In the genomic region with DNA sequence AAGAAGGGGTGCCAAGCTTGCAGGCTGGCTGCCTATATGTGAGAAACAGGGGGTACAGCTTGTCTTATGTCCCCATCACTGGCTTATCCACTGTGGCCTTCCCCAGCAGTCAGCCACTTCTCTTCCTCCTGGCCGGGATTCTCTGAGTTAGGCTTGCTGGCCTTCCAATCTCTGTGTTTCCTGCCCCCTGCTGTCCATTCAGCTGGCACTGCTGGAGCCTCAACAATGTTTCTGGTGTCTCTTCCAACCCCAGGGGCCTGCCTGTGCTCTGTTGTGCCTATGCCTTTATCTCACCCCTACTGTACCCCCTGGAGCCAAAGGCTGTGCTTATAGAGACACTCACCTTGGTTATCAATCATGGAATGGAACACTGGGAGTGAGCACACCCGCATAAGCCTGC, we compare ENCODE assay signal across 8 cellular contexts. TPM values are rescaled to one million over a fixed set of nuclear protein-coding genes. Genes with fewer than 3 reads are reported as not detected.
DNase-seq lines count a peak whose midpoint lies in the region; ATAC-seq and TF ChIP-seq lines count a peak whose summit lies in the region.

No MANE protein-coding gene starts in this region.

- H3K27ac ChIP-seq in Panc1 (ENCODE audit: low read length), result no peak overlapping the region

- peaks cover 19% of the 10 kb centered on the region for H3K9me3 Mint-ChIP-seq in activated CD4-positive, alpha-beta memory T cell treated with anti-CD3 and anti-CD28 coated beads for 36 hours
- no peaks in the 10 kb centered on the region for H3K9me3 Mint-ChIP-seq in activated CD4-positive, alpha-beta memory T cell treated with anti-CD3 and anti-CD28 coated beads, Interleukin-2, amount 10 ng/mL, durations not matched to agents 7 days and 5 days

- in situ Hi-C loops in Panc1 (cut with HindIII; ENCODE audit: low pct_unique_long_range_greater_than_20kb, low sequenced_read_pairs), result no loop called here

- H3K4me3 ChIP-seq in Panc1 (ENCODE audit: low read depth in 2 of 2, low read length in 2 of 2), result no peak overlapping the region
- H3K4me3 ChIP-seq in fibroblast of pulmonary artery (replicated peaks; ENCODE audit: low read depth, low read length), result no peak overlapping the region

- H3K36me3 Mint-ChIP-seq in activated CD4-positive, alpha-beta memory T cell treated with anti-CD3 and anti-CD28 coated beads for 36 hours, result peaks cover 2% of the 10 kb centered on the region
- no peaks in the 10 kb centered on the region for H3K36me3 Mint-ChIP-seq in activated CD4-positive, alpha-beta memory T cell treated with anti-CD3 and anti-CD28 coated beads, Interleukin-2, amount 10 ng/mL, durations not matched to agents 7 days and 5 days (ENCODE audit: low read depth)

- no peaks in the 10 kb centered on the region for H3K36me3 ChIP-seq in Panc1 (ENCODE audit: control insufficient read depth, insufficient read depth, low read length)

- H3K27ac Mint-ChIP-seq in activated CD4-positive, alpha-beta memory T cell treated with anti-CD3 and anti-CD28 coated beads for 36 hours, result no peak overlapping the region
- no peak overlapping the region for H3K27ac Mint-ChIP-seq in activated CD4-positive, alpha-beta memory T cell treated with anti-CD3 and anti-CD28 coated beads, Interleukin-2, amount 10 ng/mL, durations not matched to agents 7 days and 5 days

- intact Hi-C loops in activated CD4-positive, alpha-beta memory T cell treated with anti-CD3 and anti-CD28 coated beads for 36 hours (cut with micrococcal nuclease), result loop anchor here (1.0 kb wide), 1 partner anchor 141 kb away; no protein-coding TSS in a partner anchor
- intact Hi-C loops in Panc1 (cut with micrococcal nuclease; ENCODE audit: unreplicated experiment), result no loop called here
- intact Hi-C loops in posterior cingulate gyrus (cut with DNase I), result loop anchor here (5.0 kb wide), 2 partner anchors 42 to 77 kb away; partner anchors contain the start of gene AMOTL2

- no peaks in the 10 kb centered on the region for H3K9me3 ChIP-seq in Panc1 (ENCODE audit: control insufficient read depth, insufficient read depth, low read depth, low read length)

- peaks cover 16% of the 10 kb centered on the region for H3K27me3 Mint-ChIP-seq in activated CD4-positive, alpha-beta memory T cell treated with anti-CD3 and anti-CD28 coated beads for 36 hours
- H3K27me3 Mint-ChIP-seq in activated CD4-positive, alpha-beta memory T cell treated with anti-CD3 and anti-CD28 coated beads, Interleukin-2, amount 10 ng/mL, durations not matched to agents 7 days and 5 days, result peaks cover 16% of the 10 kb centered on the region

- TF ChIP-seq CTCF in Panc1 (IDR thresholded peaks at IDR 0.05), result peak; percentile 53
- peak; percentile 64 for TF ChIP-seq CTCF in fibroblast of pulmonary artery (IDR thresholded peaks at IDR 0.05; ENCODE audit: low read length, missing control alignments)

- POLR2A ChIA-PET in activated CD4-positive, alpha-beta memory T cell treated with anti-CD3 and anti-CD28 coated beads for 36 hours (lab: Charles Lee), result no interaction called here
- POLR2A ChIA-PET in activated CD4-positive, alpha-beta memory T cell treated with anti-CD3 and anti-CD28 coated beads, Interleukin-2, amount 10 ng/mL, durations not matched to agents 7 days and 5 days (lab: Charles Lee), result no interaction called here
- POLR2A ChIA-PET in Panc1 (lab: Charles Lee), result no interaction called here

- peak; percentile 14 for DNase-seq in activated CD4-positive, alpha-beta memory T cell treated with anti-CD3 and anti-CD28 coated beads for 36 hours
- no peak for DNase-seq in activated CD4-positive, alpha-beta memory T cell treated with anti-CD3 and anti-CD28 coated beads, Interleukin-2, amount 10 ng/mL, durations not matched to agents 7 days and 5 days
- no peak for DNase-seq in Panc1 (ENCODE audit: low read depth, low spot score)
- DNase-seq in fibroblast of pulmonary artery (ENCODE audit: low read depth), result peak; percentile 68
- DNase-seq in posterior cingulate gyrus, result peak in 7 of 10 donors; percentile 44 to 94 (median 69)
- DNase-seq in GF-D8 (lab: John Stamatoyannopoulos, UW), result no peak
- no peak for DNase-seq in central memory CD4-positive, alpha-beta T cell
- DNase-seq in NCI-H128 (lab: John Stamatoyannopoulos, UW; ENCODE audit: unreplicated experiment), result no peak

- ATAC-seq in Panc1, result peak; percentile 71; the same call in 1 of the 2 replicates

- H3K4me1 Mint-ChIP-seq in activated CD4-positive, alpha-beta memory T cell treated with anti-CD3 and anti-CD28 coated beads for 36 hours (ENCODE audit: low read depth), result no peaks in the 10 kb centered on the region
- no peaks in the 10 kb centered on the region for H3K4me1 Mint-ChIP-seq in activated CD4-positive, alpha-beta memory T cell treated with anti-CD3 and anti-CD28 coated beads, Interleukin-2, amount 10 ng/mL, durations not matched to agents 7 days and 5 days

- BruUV-seq in Panc1 (replicated peaks; lab: Mats Ljungman, UMichigan), result no TSS peak

- H3K27me3 ChIP-seq in Panc1 (ENCODE audit: control insufficient read depth, insufficient read depth, low read length), result no peaks in the 10 kb centered on the region

- peaks cover 3% of the 10 kb centered on the region; the same call in 1 of the 2 replicates for H3K4me1 ChIP-seq in Panc1 (ENCODE audit: control insufficient read depth, insufficient read depth, low read length)

- no peak overlapping the region for H3K4me3 Mint-ChIP-seq in activated CD4-positive, alpha-beta memory T cell treated with anti-CD3 and anti-CD28 coated beads for 36 hours
- H3K4me3 Mint-ChIP-seq in activated CD4-positive, alpha-beta memory T cell treated with anti-CD3 and anti-CD28 coated beads, Interleukin-2, amount 10 ng/mL, durations not matched to agents 7 days and 5 days, result no peak overlapping the region

- CTCF ChIA-PET in activated CD4-positive, alpha-beta memory T cell treated with anti-CD3 and anti-CD28 coated beads for 36 hours (lab: Charles Lee), result interaction anchor here (0.8 to 1.7 kb wide), 6 partner anchors 24 to 251 kb away, joined by 3 to 7 read pairs (median 4); no protein-coding TSS in a partner anchor
- CTCF ChIA-PET in activated CD4-positive, alpha-beta memory T cell treated with anti-CD3 and anti-CD28 coated beads, Interleukin-2, amount 10 ng/mL, durations not matched to agents 7 days and 5 days (lab: Charles Lee), result no interaction called here
- CTCF ChIA-PET in Panc1 (lab: Charles Lee), result interaction anchor here (0.8 to 1.1 kb wide), 2 partner anchors 44 to 142 kb away, joined by 3 read pairs; no protein-coding TSS in a partner anchor

RNA-seq across cellular contexts. Expression of gene ANAPC13, which starts 36.5 kb away (rescaled TPM):
- 10 to 100 TPM; 30.1 to 33.1 TPM for total RNA-seq in activated CD4-positive, alpha-beta memory T cell treated with anti-CD3 and anti-CD28 coated beads for 36 hours
- total RNA-seq in activated CD4-positive, alpha-beta memory T cell treated with anti-CD3 and anti-CD28 coated beads, Interleukin-2, amount 10 ng/mL, durations not matched to agents 7 days and 5 days, result 10 to 100 TPM; 27.3 to 27.4 TPM
- total RNA-seq in Panc1 (2021; ENCODE audit: unreplicated experiment), result 68.8 TPM
- 51.3 TPM for polyA plus RNA-seq in Panc1 (2012; ENCODE audit: insufficient read length)

RNA-seq across cellular contexts. Expression of gene CEP63, which starts 36.6 kb away (rescaled TPM):
- 10 to 100 TPM; 22.4 to 23.7 TPM for total RNA-seq in activated CD4-positive, alpha-beta memory T cell treated with anti-CD3 and anti-CD28 coated beads for 36 hours
- total RNA-seq in activated CD4-positive, alpha-beta memory T cell treated with anti-CD3 and anti-CD28 coated beads, Interleukin-2, amount 10 ng/mL, durations not matched to agents 7 days and 5 days, result 10 to 100 TPM; 22.4 to 24.2 TPM
- total RNA-seq in Panc1 (2021; ENCODE audit: unreplicated experiment), result 30.5 TPM
- 21.3 TPM for polyA plus RNA-seq in Panc1 (2012; ENCODE audit: insufficient read length)

Comparison
In these comparisons a context has a peak if more than half of its experiments do, and no peak if none do; other contexts are left out.
1. DNase-seq: peak in activated CD4-positive, alpha-beta memory T cell treated with anti-CD3 and anti-CD28 coated beads for 36 hours (single experiment), fibroblast of pulmonary artery (single experiment) and posterior cingulate gyrus (7 of 10); none in activated CD4-positive, alpha-beta memory T cell treated with anti-CD3 and anti-CD28 coated beads, Interleukin-2, amount 10 ng/mL, durations not matched to agents 7 days and 5 days (single experiment), Panc1 (single experiment), GF-D8 (single experiment), central memory CD4-positive, alpha-beta T cell (single experiment) and NCI-H128 (single experiment).